Comparison of ENCODE assay signal across 8 cellular contexts in genomic region chr3:120418866-120419490, GRCh38. TPM values are rescaled to one million over a fixed set of nuclear protein-coding genes. Genes with fewer than 3 reads are reported as not detected.
DNase-seq lines count a peak whose midpoint lies in the region; ATAC-seq, FAIRE-seq and TF ChIP-seq lines count a peak whose summit lies in the region.

No MANE protein-coding gene starts in this region.

- H3K9ac ChIP-seq in colonic mucosa (ENCODE audit: low read depth in 2 of 2, low read length in 2 of 2) = peak overlapping the region in 1 of 2 donors; percentile 8

- peaks cover 28% of the 10 kb centered on the region for H3K36me3 Mint-ChIP-seq in GM23338 (ENCODE audit: low read depth)

- DNase-seq in GM10266 (ENCODE audit: extremely low spot score) (peak; percentile 66), GM23338 (ENCODE audit: low spot score) (peak; percentile 79), Kasumi-1 (lab: John Stamatoyannopoulos, UW) (peak; percentile 78 to 79), PC-9 (peak; percentile 54 to 63), colonic mucosa (peak; percentile 68), lower lobe of right lung (peak; percentile 57), urothelium cell line (ENCODE audit: low spot score) (peak; percentile 60)
- no peak for DNase-seq in stimulated activated CD4-positive, alpha-beta T cell treated with anti-CD3 and anti-CD28 coated beads, Interleukin-12 subunit alpha, Interleukin-12 subunit beta, amount 100 ng/mL, for 4 hours

- H3F3A ChIP-seq in GM23338 (replicated peaks; ENCODE audit: low read depth) = no peaks in the 10 kb centered on the region
- no peaks in the 10 kb centered on the region for H3F3A ChIP-seq in PC-9 (ENCODE audit: insufficient read depth, low read depth)

- ATAC-seq in GM23338 (peak; percentile 78), lower lobe of right lung (peak; percentile 76 to 87)

- H3K4me3 ChIP-seq in GM23338 = no peak overlapping the region
- no peak overlapping the region for H3K4me3 ChIP-seq in PC-9
- no peak overlapping the region for H3K4me3 ChIP-seq in colonic mucosa
- no peak overlapping the region for H3K4me3 ChIP-seq in lower lobe of right lung

- no peaks in the 10 kb centered on the region for H3K36me3 ChIP-seq in GM23338 (ENCODE audit: insufficient read depth)
- H3K36me3 ChIP-seq in PC-9 (ENCODE audit: low read depth) = no peaks in the 10 kb centered on the region
- no peaks in the 10 kb centered on the region for H3K36me3 ChIP-seq in colonic mucosa
- peaks cover 9% of the 10 kb centered on the region for H3K36me3 ChIP-seq in lower lobe of right lung

- peak; percentile 75 for TF ChIP-seq CTCF in GM10266 (IDR thresholded peaks at IDR 0.05; ENCODE audit: control insufficient read depth, insufficient read depth, low read depth, missing control alignments)
- peak; percentile 65 to 95 for TF ChIP-seq CTCF in GM23338 (conservative IDR thresholded peaks at IDR 0.05; ENCODE audit: low read depth in 2 of 2)
- TF ChIP-seq CTCF in PC-9 (conservative IDR thresholded peaks at IDR 0.05) = peak; percentile 71
- TF ChIP-seq CTCF in colonic mucosa (IDR thresholded peaks at IDR 0.05) = peak; percentile 50
- peak; percentile 46 for TF ChIP-seq CTCF in lower lobe of right lung (IDR thresholded peaks at IDR 0.05)

- no peaks in the 10 kb centered on the region for H3K27me3 ChIP-seq in GM23338 (ENCODE audit: insufficient read depth)
- H3K27me3 ChIP-seq in PC-9 (ENCODE audit: insufficient read depth, low read depth) = no peaks in the 10 kb centered on the region
- H3K27me3 ChIP-seq in colonic mucosa = no peaks in the 10 kb centered on the region
- H3K27me3 ChIP-seq in lower lobe of right lung (ENCODE audit: low read depth) = no peaks in the 10 kb centered on the region

- H3K27ac ChIP-seq in GM23338 (ENCODE audit: low read depth) (no peak overlapping the region), PC-9 (no peak overlapping the region), colonic mucosa (no peak overlapping the region), lower lobe of right lung (peak overlapping the region; percentile 44)

- no peaks in the 10 kb centered on the region for H3K9me2 ChIP-seq in GM23338 (ENCODE audit: insufficient read depth)
- no peaks in the 10 kb centered on the region for H3K9me2 ChIP-seq in PC-9 (ENCODE audit: insufficient read depth)

- H3K4me1 ChIP-seq in GM23338 (ENCODE audit: insufficient read depth) (peaks cover 15% of the 10 kb centered on the region; the same call in 1 of the 2 replicates), PC-9 (replicated peaks; ENCODE audit: insufficient read depth) (peaks cover 11% of the 10 kb centered on the region), colonic mucosa (peaks cover 3% of the 10 kb centered on the region), lower lobe of right lung (peaks cover 42% of the 10 kb centered on the region)

- H3K4me1 Mint-ChIP-seq in GM23338 = peaks cover 49% of the 10 kb centered on the region

- BruUV-seq in PC-9 (replicated peaks; lab: Mats Ljungman, UMichigan) = no TSS peak

- H2AFZ ChIP-seq in GM23338 (no peak overlapping the region), PC-9 (no peak overlapping the region)

- POLR2A ChIA-PET in PC-9 (lab: Charles Lee; ENCODE audit: unreplicated experiment) = interaction anchor here (1.0 kb wide), 1 partner anchor 140 kb away, joined by 8 read pairs; no protein-coding TSS in a partner anchor

- H3K4me2 ChIP-seq in GM23338 (peak overlapping the region; percentile 5; the same call in 1 of the 2 replicates), PC-9 (peak overlapping the region; percentile 28)

- no peaks in the 10 kb centered on the region; the same call in 1 of the 2 replicates for H3K79me2 ChIP-seq in GM23338 (replicated peaks; ENCODE audit: insufficient read depth)
- H3K79me2 ChIP-seq in PC-9 (ENCODE audit: low read depth) = no peaks in the 10 kb centered on the region

- H4K20me1 ChIP-seq in GM23338 (replicated peaks; ENCODE audit: insufficient read depth) (peaks cover 6% of the 10 kb centered on the region), PC-9 (ENCODE audit: insufficient read depth) (no peaks in the 10 kb centered on the region)

- H3K27me3 Mint-ChIP-seq in GM23338 (ENCODE audit: insufficient read depth, low read depth, poor library complexity) = peaks cover 4% of the 10 kb centered on the region

- CTCF ChIA-PET in PC-9 (lab: Charles Lee) = interaction anchor here (0.9 to 3.1 kb wide), 5 partner anchors 16 to 140 kb away, joined by 3 to 25 read pairs (median 3); no protein-coding TSS in a partner anchor

- no peak for FAIRE-seq in urothelium cell line (lab: Jason Lieb, UNC)

- H3K27ac Mint-ChIP-seq in GM23338 = peak overlapping the region; percentile 9; the same call in 1 of the 2 replicates

- intact Hi-C loops in PC-9 (cut with micrococcal nuclease; ENCODE audit: unreplicated experiment) (loop anchor here (2.0 to 10.0 kb wide), 4 partner anchors 32 to 1534 kb away; partner anchors contain the start of genes FSTL1 and GSK3B), colonic mucosa (cut with DNase I) (loop anchor here (5.0 kb wide), 1 partner anchor 88 kb away; no protein-coding TSS in a partner anchor), lower lobe of right lung (cut with DNase I) (no loop called here)

- H3K9me3 ChIP-seq in PC-9 (ENCODE audit: insufficient read depth, low read depth) = no peaks in the 10 kb centered on the region
- H3K9me3 ChIP-seq in colonic mucosa = no peaks in the 10 kb centered on the region
- H3K9me3 ChIP-seq in lower lobe of right lung = no peaks in the 10 kb centered on the region

- no peaks in the 10 kb centered on the region; the same call in 2 of the 3 replicates for H3K9me3 Mint-ChIP-seq in GM23338

- H3K4me3 Mint-ChIP-seq in GM23338 = no peak overlapping the region; the same call in 2 of the 3 replicates

TF ChIP-seq in GM23338, 12 proteins besides CTCF, POLR2A, EP300 and RAD21:
- TF ChIP-seq ZNF114 (CRISPR knock-in tag; IDR thresholded peaks at IDR 0.05) (no peak), CREB1 (CRISPR knock-in tag; IDR thresholded peaks at IDR 0.05; ENCODE audit: low read depth) (0 out of 2 replicates have a peak, but pooled peaks have one; percentile 5), POLR2AphosphoS5 (IDR thresholded peaks at IDR 0.05; ENCODE audit: low read depth) (peak; percentile 15; the same call in 1 of the 2 replicates)

RNA-seq across cellular contexts. Expression of gene FSTL1, which starts 31.8 kb away (rescaled TPM):
- 258 and 272 TPM in 2 replicates for total RNA-seq in GM23338 (2014; rRNA removed; shearing (Covaris generic))
- 49.1 and 50.8 TPM in 2 replicates for polyA plus RNA-seq in GM23338 (2016; fragmentation: Nextera tagmentation; extraction: Ambion mirVana)
- 225 and 256 TPM in 2 replicates for total RNA-seq in PC-9 (2021)
- 10 to 100 TPM; 20.4 to 81.8 TPM for total RNA-seq in colonic mucosa
- total RNA-seq in lower lobe of right lung = 233 TPM
